Comparison of ENCODE assay signal across 8 cellular contexts in the genomic region with DNA sequence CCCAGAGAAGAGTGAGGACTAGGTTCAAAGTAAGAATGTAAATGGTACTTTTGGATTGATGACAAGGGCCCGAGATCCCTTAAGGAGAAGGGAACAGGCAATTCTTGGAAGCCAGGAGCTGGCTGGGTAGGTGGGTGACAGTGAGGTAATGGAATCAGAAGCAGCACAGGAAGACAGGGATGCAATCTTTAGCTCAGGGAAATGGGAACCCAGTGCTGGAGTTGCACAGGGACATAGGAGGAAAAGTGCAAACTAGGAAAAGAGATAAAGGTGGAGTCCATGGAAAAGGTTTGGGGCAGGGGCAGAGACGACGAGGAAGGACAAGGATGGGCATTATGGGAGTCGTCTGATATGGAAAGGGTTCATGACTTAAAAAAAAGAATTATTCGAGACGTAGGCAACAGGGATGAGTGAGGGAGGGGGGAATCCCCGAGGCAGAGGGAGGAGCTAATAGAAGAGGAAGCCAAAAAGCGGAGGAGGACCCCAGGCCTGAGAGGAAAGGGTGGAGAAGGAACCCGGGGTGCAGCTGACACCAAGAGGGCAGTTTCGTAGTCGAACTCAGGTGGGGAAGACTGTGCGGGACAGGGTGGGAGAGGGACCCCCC. TPM values are rescaled to one million over a fixed set of nuclear protein-coding genes. Genes with fewer than 3 reads are reported as not detected.
A peak's percentile ranks its signal among the peaks of the same experiment; 100 is the strongest.
DNase-seq lines count a peak whose midpoint lies in the region; ATAC-seq, FAIRE-seq and TF ChIP-seq lines count a peak whose summit lies in the region.

No MANE protein-coding gene starts in this region.

- H3K79me2 ChIP-seq in Loucy (ENCODE audit: insufficient read depth, low read length) (peaks cover 29% of the 10 kb centered on the region), endothelial cell of umbilical vein (ENCODE audit: control insufficient read depth, insufficient read depth, low read length) (peaks cover 28% of the 10 kb centered on the region)

- TF ChIP-seq CTCF in Loucy (conservative IDR thresholded peaks at IDR 0.05; ENCODE audit: low read length), result no peak
- no peak for TF ChIP-seq CTCF in endothelial cell of umbilical vein (IDR thresholded peaks at IDR 0.05; ENCODE audit: extremely low read depth in 1 of 2, insufficient read depth in 1 of 2, low read depth in 1 of 2, low read length in 2 of 2)
- no peak for TF ChIP-seq CTCF in mucosa of descending colon (IDR thresholded peaks at IDR 0.05)

- peaks cover 30% of the 10 kb centered on the region for H3K36me3 Mint-ChIP-seq in stimulated activated memory B cell treated with anti-CD40 and anti-IgM and Interleukin-4, amounts not matched to agents 10 μg/mL and 1 μg/mL and 100 μg/mL, for 72 hours

- intact Hi-C loops in endothelial cell of umbilical vein (cut with micrococcal nuclease), result loop anchor here (1.0 to 5.0 kb wide), 4 partner anchors 14 to 129 kb away; partner anchors contain the start of gene PIP5K1A
- intact Hi-C loops in mucosa of descending colon (cut with DNase I, micrococcal nuclease), result no loop called here

- H3K9ac ChIP-seq in Loucy (ENCODE audit: low read depth, low read length, poor library complexity, severe bottlenecking) (peak overlapping the region; percentile 93), endothelial cell of umbilical vein (replicated peaks; ENCODE audit: extremely low read depth, insufficient read depth, low read length) (peak overlapping the region; percentile 97)

- dilution Hi-C loops in endothelial cell of umbilical vein (cut with MboI; ENCODE audit: extremely low pct_ligation_motif_present, low sequenced_read_pairs), result no loop called here

- no TSS peak for BruUV-seq in endothelial cell of umbilical vein (replicated peaks; lab: Mats Ljungman, UMichigan)

- no peaks in the 10 kb centered on the region for H3K9me3 Mint-ChIP-seq in stimulated activated memory B cell treated with anti-CD40 and anti-IgM and Interleukin-4, amounts not matched to agents 10 μg/mL and 1 μg/mL and 100 μg/mL, for 72 hours

- H3K27ac Mint-ChIP-seq in stimulated activated memory B cell treated with anti-CD40 and anti-IgM and Interleukin-4, amounts not matched to agents 10 μg/mL and 1 μg/mL and 100 μg/mL, for 72 hours, result peak overlapping the region; percentile 88

- no peaks in the 10 kb centered on the region for H3K27me3 Mint-ChIP-seq in stimulated activated memory B cell treated with anti-CD40 and anti-IgM and Interleukin-4, amounts not matched to agents 10 μg/mL and 1 μg/mL and 100 μg/mL, for 72 hours

- peaks cover 29% of the 10 kb centered on the region for H3K4me1 ChIP-seq in Loucy (ENCODE audit: insufficient read depth, low read length, poor library complexity, severe bottlenecking)
- H3K4me1 ChIP-seq in endothelial cell of umbilical vein (ENCODE audit: control insufficient read depth, extremely low read depth, insufficient read depth, low read length), result peaks cover 22% of the 10 kb centered on the region
- H3K4me1 ChIP-seq in mucosa of descending colon (ENCODE audit: low read depth), result peaks cover 17% of the 10 kb centered on the region

- CTCF ChIA-PET in endothelial cell of umbilical vein (lab: Charles Lee), result interaction anchor here (0.7 to 5.9 kb wide), 6 partner anchors 10 to 92 kb away, joined by 3 to 103 read pairs (median 9); no protein-coding TSS in a partner anchor

- peak overlapping the region; percentile 91 for H3K4me3 Mint-ChIP-seq in stimulated activated memory B cell treated with anti-CD40 and anti-IgM and Interleukin-4, amounts not matched to agents 10 μg/mL and 1 μg/mL and 100 μg/mL, for 72 hours

- H3K4me3 ChIP-seq in Loucy (ENCODE audit: low read length, poor library complexity, severe bottlenecking) (peak overlapping the region; percentile 89), endothelial cell of umbilical vein (replicated peaks in 1 of 3; ENCODE audit: insufficient read depth in 1 of 3, low read depth in 1 of 3, low read length in 3 of 3) (peak overlapping the region; percentile 63 to 86 (median 83)), mucosa of descending colon (peak overlapping the region; percentile 74)

- peaks cover 42% of the 10 kb centered on the region for H3K4me1 Mint-ChIP-seq in stimulated activated memory B cell treated with anti-CD40 and anti-IgM and Interleukin-4, amounts not matched to agents 10 μg/mL and 1 μg/mL and 100 μg/mL, for 72 hours

- no peaks in the 10 kb centered on the region for H3F3A ChIP-seq in Loucy (ENCODE audit: low read depth)

- peak; percentile 57 for TF ChIP-seq POLR2A in endothelial cell of umbilical vein (IDR thresholded peaks at IDR 0.05; ENCODE audit: low read depth, low read length)

- H3K9me3 ChIP-seq in Loucy (ENCODE audit: insufficient read depth, low read depth, low read length) (no peaks in the 10 kb centered on the region), endothelial cell of umbilical vein (replicated peaks; ENCODE audit: control insufficient read depth, insufficient read depth, low read length) (no peaks in the 10 kb centered on the region), mucosa of descending colon (no peaks in the 10 kb centered on the region)

- H3K36me3 ChIP-seq in Loucy (ENCODE audit: insufficient read depth, low read length) (peaks cover 3% of the 10 kb centered on the region; the same call in 1 of the 2 replicates), endothelial cell of umbilical vein (ENCODE audit: control insufficient read depth in 2 of 2, extremely low read depth in 1 of 2, insufficient read depth in 2 of 2, low read length in 2 of 2) (peaks cover 0 to 3% of the 10 kb centered on the region in 2 experiments), mucosa of descending colon (ENCODE audit: low read depth) (no peaks in the 10 kb centered on the region)

- ATAC-seq in GM21737 (IDR thresholded peaks at IDR 0.05; ENCODE audit: unreplicated experiment) (peak; percentile 43), mucosa of descending colon (peak; percentile 67)
- ATAC-seq in stimulated activated memory B cell treated with anti-CD40 and anti-IgM and Interleukin-4, amounts not matched to agents 10 μg/mL and 1 μg/mL and 100 μg/mL, for 72 hours, result peak; percentile 82

- H3K4me2 ChIP-seq in Loucy (ENCODE audit: low read depth, low read length, poor library complexity, severe bottlenecking) (peak overlapping the region; percentile 100), endothelial cell of umbilical vein (ENCODE audit: insufficient read depth, low read length) (peak overlapping the region; percentile 79)

- FAIRE-seq in endothelial cell of umbilical vein (lab: Jason Lieb, UNC), result no peak

- no peaks in the 10 kb centered on the region for H3K9me1 ChIP-seq in endothelial cell of umbilical vein (replicated peaks; ENCODE audit: control insufficient read depth, extremely low read depth, insufficient read depth, low read length)

- H3K27me3 ChIP-seq in Loucy (ENCODE audit: insufficient read depth, low read length, poor library complexity, severe bottlenecking) (no peaks in the 10 kb centered on the region), endothelial cell of umbilical vein (ENCODE audit: control insufficient read depth in 2 of 2, insufficient read depth in 2 of 2, low read length in 2 of 2) (no peaks in the 10 kb centered on the region)

- POLR2A ChIA-PET in endothelial cell of umbilical vein (lab: Charles Lee), result interaction anchor here (0.6 to 1.8 kb wide), 4 partner anchors 10 to 214 kb away, joined by 3 to 11 read pairs (median 4); no protein-coding TSS in a partner anchor

- peak; percentile 60 for DNase-seq in DMS53 (lab: John Stamatoyannopoulos, UW)
- DNase-seq in DMS53 treated with DMSO at 0.1 percent for 48 hours (lab: John Stamatoyannopoulos, UW; ENCODE audit: unreplicated experiment), result no peak
- peak; percentile 71 for DNase-seq in activated CD4-positive, alpha-beta T cell treated with anti-CD3 and anti-CD28 coated beads for 48 hours
- peak; percentile 51 for DNase-seq in endothelial cell of umbilical vein (ENCODE audit: low read depth, low spot score)
- peak in 2 of 3 donors; percentile 60 to 67 for DNase-seq in mucosa of descending colon

- H3K9me2 ChIP-seq in Loucy (replicated peaks; ENCODE audit: low read depth, low read length), result no peaks in the 10 kb centered on the region

- peaks cover 10% of the 10 kb centered on the region for H4K20me1 ChIP-seq in Loucy (ENCODE audit: insufficient read depth, low read length, poor library complexity, severe bottlenecking)
- no peaks in the 10 kb centered on the region for H4K20me1 ChIP-seq in endothelial cell of umbilical vein (replicated peaks; ENCODE audit: control insufficient read depth, extremely low read depth, insufficient read depth, low read length)

- H2AFZ ChIP-seq in Loucy (ENCODE audit: low read length) (peak overlapping the region; percentile 82), endothelial cell of umbilical vein (ENCODE audit: low read depth, low read length) (peak overlapping the region; percentile 0)

- peak overlapping the region; percentile 93 for H3K27ac ChIP-seq in endothelial cell of umbilical vein (ENCODE audit: insufficient read depth, low read depth, low read length)

RNA-seq across cellular contexts. Expression of gene PI4KB, which starts 0.5 kb away (rescaled TPM):
- total RNA-seq in endothelial cell of umbilical vein (58.3 and 60.9 TPM in 2 replicates), mucosa of descending colon (10 to 100 TPM; 57.9 to 77.2 (median 58.9) TPM)
- 63.3 and 67.8 TPM in 2 replicates for polyA plus RNA-seq in endothelial cell of umbilical vein
- polyA plus RNA-seq in endothelial cell of umbilical vein (2011; cell fraction: cytosol; rRNA removed), result 66.0 and 68.4 TPM in 2 replicates
- polyA plus RNA-seq in endothelial cell of umbilical vein (2011; cell fraction: nucleus; rRNA removed), result 102 and 122 TPM in 2 replicates
- polyA plus RNA-seq in endothelial cell of umbilical vein (2012), result 34.7 and 42.7 TPM in 2 replicates
- 119 and 150 TPM in 2 replicates for polyA minus RNA-seq in endothelial cell of umbilical vein
- polyA minus RNA-seq in endothelial cell of umbilical vein (2011; cell fraction: cytosol; rRNA and poly(A)+ RNA removed), result 52.6 TPM
- 58.8 and 87.6 TPM in 2 replicates for polyA minus RNA-seq in endothelial cell of umbilical vein (2011; cell fraction: nucleus; rRNA and poly(A)+ RNA removed)

RNA-seq across cellular contexts. Expression of gene RFX5, which starts 20.3 kb away (rescaled TPM):
- total RNA-seq in endothelial cell of umbilical vein (46.3 and 52.8 TPM in 2 replicates), mucosa of descending colon (10 to 100 TPM; 20.5 to 45.3 (median 31.8) TPM)
- 18.9 and 23.5 TPM in 2 replicates for polyA plus RNA-seq in endothelial cell of umbilical vein
- 24.3 and 24.7 TPM in 2 replicates for polyA plus RNA-seq in endothelial cell of umbilical vein (2011; cell fraction: cytosol; rRNA removed)
- polyA plus RNA-seq in endothelial cell of umbilical vein (2011; cell fraction: nucleus; rRNA removed), result 106 and 107 TPM in 2 replicates
- 33.1 and 35.5 TPM in 2 replicates for polyA plus RNA-seq in endothelial cell of umbilical vein (2012)
- polyA minus RNA-seq in endothelial cell of umbilical vein, result 49.6 and 85.6 TPM in 2 replicates
- polyA minus RNA-seq in endothelial cell of umbilical vein (2011; cell fraction: cytosol; rRNA and poly(A)+ RNA removed), result 60.8 TPM
- polyA minus RNA-seq in endothelial cell of umbilical vein (2011; cell fraction: nucleus; rRNA and poly(A)+ RNA removed), result 22.9 and 23.0 TPM in 2 replicates

RNA-seq across cellular contexts. Expression of gene ZNF687, which starts 44.6 kb away (rescaled TPM):
- total RNA-seq in endothelial cell of umbilical vein, result 15.5 and 17.9 TPM in 2 replicates
- 20.1 and 30.9 TPM in 2 replicates for polyA plus RNA-seq in endothelial cell of umbilical vein
- 10.6 and 14.9 TPM in 2 replicates for polyA plus RNA-seq in endothelial cell of umbilical vein (2011; cell fraction: cytosol; rRNA removed)
- 28.8 and 31.0 TPM in 2 replicates for polyA plus RNA-seq in endothelial cell of umbilical vein (2011; cell fraction: nucleus; rRNA removed)
- polyA plus RNA-seq in endothelial cell of umbilical vein (2012), result 7.5 and 9.4 TPM in 2 replicates
- 25.4 and 44.7 TPM in 2 replicates for polyA minus RNA-seq in endothelial cell of umbilical vein
- polyA minus RNA-seq in endothelial cell of umbilical vein (2011; cell fraction: cytosol; rRNA and poly(A)+ RNA removed), result 35.7 TPM
- 25.9 and 33.8 TPM in 2 replicates for polyA minus RNA-seq in endothelial cell of umbilical vein (2011; cell fraction: nucleus; rRNA and poly(A)+ RNA removed)
- 10 to 100 TPM; 22.6 to 31.8 (median 29.7) TPM for total RNA-seq in mucosa of descending colon

RNA-seq across cellular contexts. Expression of gene SELENBP1, which starts 45.8 kb away (rescaled TPM):
- total RNA-seq in endothelial cell of umbilical vein, result 12.4 and 18.0 TPM in 2 replicates
- polyA plus RNA-seq in endothelial cell of umbilical vein, result 37.3 and 40.6 TPM in 2 replicates
- 25.7 and 28.0 TPM in 2 replicates for polyA plus RNA-seq in endothelial cell of umbilical vein (2011; cell fraction: cytosol; rRNA removed)
- polyA plus RNA-seq in endothelial cell of umbilical vein (2011; cell fraction: nucleus; rRNA removed), result 73.3 and 91.2 TPM in 2 replicates
- polyA plus RNA-seq in endothelial cell of umbilical vein (2012), result 12.8 and 24.9 TPM in 2 replicates
- polyA minus RNA-seq in endothelial cell of umbilical vein, result 23.4 and 26.0 TPM in 2 replicates
- 26.1 TPM for polyA minus RNA-seq in endothelial cell of umbilical vein (2011; cell fraction: cytosol; rRNA and poly(A)+ RNA removed)
- 9.0 and 13.2 TPM in 2 replicates for polyA minus RNA-seq in endothelial cell of umbilical vein (2011; cell fraction: nucleus; rRNA and poly(A)+ RNA removed)
- total RNA-seq in mucosa of descending colon, result 1,000 to 10,000 TPM in 2 of 3 donors, 100 to 1,000 TPM in 1; 914 to 2,582 (median 1,654) TPM
